ENCODE assay signal across 8 cellular contexts in the genomic region with DNA sequence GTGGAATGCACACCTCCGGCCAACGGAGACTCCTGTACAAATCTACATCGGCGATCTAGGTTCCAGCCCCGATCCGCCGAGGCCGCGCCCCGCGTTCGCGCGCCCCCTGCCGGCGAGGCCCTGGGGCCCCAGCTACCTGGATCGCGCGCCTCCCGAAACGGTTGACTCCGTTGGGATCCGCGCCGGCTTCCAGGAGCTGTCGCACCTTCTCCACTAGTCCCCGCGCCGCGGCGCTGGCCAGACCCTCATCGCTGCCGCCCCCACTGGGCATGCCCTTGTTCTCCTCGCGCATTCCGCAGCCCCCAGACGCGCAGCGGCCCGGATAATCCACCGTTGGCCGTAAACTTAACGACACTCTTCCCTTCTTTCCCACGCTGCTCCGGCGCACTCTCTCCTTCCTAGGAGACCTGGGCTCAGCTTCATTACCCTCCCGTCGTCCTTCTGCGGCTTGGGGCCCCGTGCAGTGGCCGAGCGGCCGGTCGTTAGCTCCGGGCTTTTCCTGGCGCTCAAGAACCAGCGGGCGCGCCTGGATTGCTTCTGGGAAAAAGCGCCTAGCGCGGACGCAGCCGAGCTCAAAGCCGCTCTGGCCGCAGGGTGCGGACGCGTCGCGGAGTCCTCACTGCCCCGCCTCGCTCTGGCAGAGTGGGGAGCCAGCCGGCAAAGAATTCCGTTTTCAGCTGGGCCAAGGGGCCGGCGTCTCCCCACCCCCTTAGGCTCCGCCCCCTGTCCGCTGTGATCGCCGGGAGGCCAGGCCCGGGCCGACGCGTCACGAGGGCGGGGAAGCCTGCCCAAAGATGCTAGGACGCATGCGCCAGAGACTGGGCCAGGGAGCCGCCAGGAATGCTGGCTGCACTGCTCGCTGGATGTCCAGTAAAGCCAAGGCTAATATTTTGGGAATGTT. TPM values are rescaled to one million over a fixed set of nuclear protein-coding genes. Genes with fewer than 3 reads are reported as not detected.
DNase-seq lines count a peak whose midpoint lies in the region; ATAC-seq and TF ChIP-seq lines count a peak whose summit lies in the region.

A gene with protein sequence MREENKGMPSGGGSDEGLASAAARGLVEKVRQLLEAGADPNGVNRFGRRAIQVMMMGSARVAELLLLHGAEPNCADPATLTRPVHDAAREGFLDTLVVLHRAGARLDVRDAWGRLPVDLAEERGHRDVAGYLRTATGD (minus strand): TSS at position 644 of the 901 bp plus-strand sequence. CDS start 352 bp downstream, at position 292.

- ATAC-seq in HG03439 (IDR thresholded peaks at IDR 0.05; ENCODE audit: unreplicated experiment): peak; percentile 94

- peak; percentile 78 to 91 (median 90) for TF ChIP-seq CTCF in esophagus muscularis mucosa (IDR thresholded peaks at IDR 0.05)

- peaks cover 77% of the 10 kb centered on the region for H3K27me3 Mint-ChIP-seq in activated T-cell treated with anti-CD3 and anti-CD28 coated beads, Interleukin-2, amount 50 U/mL, for 24 hours

- peak; percentile 56 for DNase-seq in GM19240 (ENCODE audit: insufficient read length, low spot score)
- DNase-seq in NCI-H774 (lab: John Stamatoyannopoulos, UW): peak; percentile 97
- peak; percentile 81 for DNase-seq in activated T-cell treated with anti-CD3 and anti-CD28 coated beads, Interleukin-2, amount 50 U/mL, for 24 hours
- peak; percentile 96 for DNase-seq in esophagus muscularis mucosa (ENCODE audit: extremely low spot score)

- H3K4me1 Mint-ChIP-seq in activated T-cell treated with anti-CD3 and anti-CD28 coated beads, Interleukin-2, amount 50 U/mL, for 24 hours (ENCODE audit: low read depth): peaks cover 27% of the 10 kb centered on the region

- H3K4me1 ChIP-seq in BLaER1 treated with 17β-estradiol and CSF1 and Interleukin-3, amounts not matched to agents 10 nM and 100 nM: peaks cover 9 to 32% (median 11%) of the 10 kb centered on the region in 10 experiments; a peak in 16 of 20 replicates
- H3K4me1 ChIP-seq in esophagus muscularis mucosa: peaks cover 12 to 33% (median 19%) of the 10 kb centered on the region in 4 donors
- H3K4me1 ChIP-seq in muscle layer of colon (ENCODE audit: insufficient read depth, low read length): peaks cover 7% of the 10 kb centered on the region
- no peaks in the 10 kb centered on the region for H3K4me1 ChIP-seq in stomach smooth muscle (ENCODE audit: control insufficient read depth, insufficient read depth, low read length)

- H3K9me3 Mint-ChIP-seq in activated T-cell treated with anti-CD3 and anti-CD28 coated beads, Interleukin-2, amount 50 U/mL, for 24 hours: no peaks in the 10 kb centered on the region

- peaks cover 84 to 97% (median 95%) of the 10 kb centered on the region in 11 experiments for H3K27me3 ChIP-seq in BLaER1 treated with 17β-estradiol and CSF1 and Interleukin-3, amounts not matched to agents 10 nM and 100 nM
- peaks cover 0 to 33% (median 2%) of the 10 kb centered on the region in 4 donors for H3K27me3 ChIP-seq in esophagus muscularis mucosa
- peaks cover 24 to 42% of the 10 kb centered on the region in 2 donors for H3K27me3 ChIP-seq in muscle layer of colon (ENCODE audit: control insufficient read depth in 1 of 2, insufficient read depth in 2 of 2, low read length in 2 of 2)
- peaks cover 18 to 39% of the 10 kb centered on the region in 2 donors for H3K27me3 ChIP-seq in stomach smooth muscle (ENCODE audit: control insufficient read depth in 1 of 2, insufficient read depth in 2 of 2, low read length in 2 of 2)

- H3K4me2 ChIP-seq in BLaER1 treated with 17β-estradiol and CSF1 and Interleukin-3, amounts not matched to agents 10 nM and 100 nM: peak within 1 kb of the TSS; percentile 55 to 84 (median 70)

- peak within 1 kb of the TSS; percentile 5 to 67 (median 53); a peak in 19 of 20 replicates for H3K4me3 ChIP-seq in BLaER1 treated with 17β-estradiol and CSF1 and Interleukin-3, amounts not matched to agents 10 nM and 100 nM
- H3K4me3 ChIP-seq in esophagus muscularis mucosa: peak within 1 kb of the TSS; percentile 70 to 77 (median 73)
- H3K4me3 ChIP-seq in muscle layer of colon (ENCODE audit: low read depth in 1 of 2, low read length in 2 of 2): peak within 1 kb of the TSS; percentile 71 to 76
- peak within 1 kb of the TSS; percentile 78 to 87 for H3K4me3 ChIP-seq in stomach smooth muscle (ENCODE audit: low read length in 2 of 2)

- H3K36me3 ChIP-seq in BLaER1 treated with 17β-estradiol and CSF1 and Interleukin-3, amounts not matched to agents 10 nM and 100 nM: peaks cover 0 to 41% (median 0%) of the 10 kb centered on the region in 11 experiments; a peak in 10 of 22 replicates
- H3K36me3 ChIP-seq in esophagus muscularis mucosa: no peaks in the 10 kb centered on the region
- no peaks in the 10 kb centered on the region for H3K36me3 ChIP-seq in muscle layer of colon (ENCODE audit: insufficient read depth, low read length)
- no peaks in the 10 kb centered on the region for H3K36me3 ChIP-seq in stomach smooth muscle (ENCODE audit: control insufficient read depth in 2 of 2, insufficient read depth in 2 of 2, low read length in 2 of 2)

- H3K27ac Mint-ChIP-seq in activated T-cell treated with anti-CD3 and anti-CD28 coated beads, Interleukin-2, amount 50 U/mL, for 24 hours: no peak within 1 kb of the TSS

- peak within 1 kb of the TSS in 4 of 11 experiments; percentile 37 to 72 (median 64); a peak in 7 of 22 replicates for H3K9ac ChIP-seq in BLaER1 treated with 17β-estradiol and CSF1 and Interleukin-3, amounts not matched to agents 10 nM and 100 nM
- H3K9ac ChIP-seq in muscle layer of colon (ENCODE audit: low read length): no peak within 1 kb of the TSS
- H3K9ac ChIP-seq in stomach smooth muscle (ENCODE audit: low read length in 2 of 2): peak within 1 kb of the TSS; percentile 45 to 76

- 2% methylated on average over 34 of the region's 91 CpGs for WGBS in esophagus muscularis mucosa

- TF ChIP-seq POLR2A in esophagus muscularis mucosa (IDR thresholded peaks at IDR 0.05; ENCODE audit: low read depth): peak; percentile 38

- peak within 1 kb of the TSS; percentile 80 for H3K4me3 Mint-ChIP-seq in activated T-cell treated with anti-CD3 and anti-CD28 coated beads, Interleukin-2, amount 50 U/mL, for 24 hours

- H3K9me3 ChIP-seq in BLaER1 treated with 17β-estradiol and CSF1 and Interleukin-3, amounts not matched to agents 10 nM and 100 nM (replicated peaks in 1 of 11): peaks cover 6 to 39% (median 12%) of the 10 kb centered on the region in 11 experiments
- H3K9me3 ChIP-seq in esophagus muscularis mucosa (no peaks in the 10 kb centered on the region), muscle layer of colon (ENCODE audit: low read length) (no peaks in the 10 kb centered on the region), stomach smooth muscle (ENCODE audit: control insufficient read depth in 2 of 2, low read length in 2 of 2) (no peaks in the 10 kb centered on the region)

- H4K20me1 ChIP-seq in BLaER1 treated with 17β-estradiol and CSF1 and Interleukin-3, amounts not matched to agents 10 nM and 100 nM: peaks cover 37 to 74% (median 48%) of the 10 kb centered on the region in 11 experiments

- intact Hi-C loops in esophagus muscularis mucosa (cut with DNase I): loop anchor here (2.0 to 10.0 kb wide), 3 partner anchors 14 to 226 kb away; a partner anchor contains a TSS

- H3K27ac ChIP-seq in BLaER1 treated with 17β-estradiol and CSF1 and Interleukin-3, amounts not matched to agents 10 nM and 100 nM: peak within 1 kb of the TSS in 2 of 11 experiments; percentile 53 to 62; a peak in 4 of 22 replicates
- peak within 1 kb of the TSS; percentile 84 to 94 (median 91) for H3K27ac ChIP-seq in esophagus muscularis mucosa (replicated peaks in 1 of 4)
- peak within 1 kb of the TSS; percentile 70 for H3K27ac ChIP-seq in muscle layer of colon (ENCODE audit: low read depth, low read length)
- no peak within 1 kb of the TSS for H3K27ac ChIP-seq in stomach smooth muscle (ENCODE audit: low read length)

- TF ChIP-seq EP300 in esophagus muscularis mucosa (IDR thresholded peaks at IDR 0.05): no peak

- H3K36me3 Mint-ChIP-seq in activated T-cell treated with anti-CD3 and anti-CD28 coated beads, Interleukin-2, amount 50 U/mL, for 24 hours (ENCODE audit: low read depth): no peaks in the 10 kb centered on the region

RNA-seq across cellular contexts. Expression of the gene that starts here (rescaled TPM):
- total RNA-seq in esophagus muscularis mucosa: 10 to 100 TPM in 3 of 4 donors, 1 to 10 TPM in 1; 9.9 to 14.6 (median 12.2) TPM
